Comparison of ENCODE assay signal across 12 cellular contexts in the genomic region with DNA sequence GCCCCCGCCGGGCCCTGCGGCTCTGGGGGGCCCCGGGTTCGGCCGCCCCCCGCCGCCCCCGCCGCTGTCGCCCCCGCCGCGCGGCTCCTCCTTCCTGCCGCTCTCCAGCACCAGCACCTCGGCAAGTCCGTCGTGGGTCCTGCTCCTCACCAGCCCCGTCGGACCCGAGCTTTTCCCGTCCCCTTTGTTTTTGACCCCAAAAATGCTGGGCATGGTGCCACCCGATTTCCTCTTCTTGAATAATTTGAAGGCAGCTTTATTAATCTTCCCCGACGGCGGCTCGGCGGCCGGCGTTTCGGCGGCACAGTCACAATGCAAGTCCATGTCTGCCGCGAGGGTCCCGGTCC. TPM values are rescaled to one million over a fixed set of nuclear protein-coding genes. Genes with fewer than 3 reads are reported as not detected.
A peak's percentile ranks its signal among the peaks of the same experiment; 100 is the strongest.
DNase-seq lines count a peak whose midpoint lies in the region; ATAC-seq and TF ChIP-seq lines count a peak whose summit lies in the region.
"Had no signal": no experiment of that assay in that cellular context is flagged by ENCODE, and none has a peak within 500 bp of the region (broad histone marks: within the 10 kb centered on the region; RNA-seq: fewer than 3 reads in every experiment).

No MANE protein-coding gene starts in this region.

- H3K27ac ChIP-seq in lower lobe of right lung (no peak overlapping the region), temporal lobe (ENCODE audit: low read depth, low read length) (peak overlapping the region; percentile 99)

- H3K9ac ChIP-seq in adipocyte (ENCODE audit: low read length) = no peak overlapping the region

- no peaks in the 10 kb centered on the region for H3K9me3 Mint-ChIP-seq in activated T-cell treated with anti-CD3 and anti-CD28 coated beads, Interleukin-2, amount 50 U/mL, for 24 hours

- H3K27me3 Mint-ChIP-seq in activated T-cell treated with anti-CD3 and anti-CD28 coated beads, Interleukin-2, amount 50 U/mL, for 24 hours = peaks cover 72% of the 10 kb centered on the region

- peak overlapping the region; percentile 66 for H3K4me3 Mint-ChIP-seq in activated T-cell treated with anti-CD3 and anti-CD28 coated beads, Interleukin-2, amount 50 U/mL, for 24 hours

- intact Hi-C loops in lower lobe of right lung (cut with DNase I) = no loop called here

- H3K4me3 ChIP-seq in adipocyte (ENCODE audit: low read length) = peak overlapping the region; percentile 71
- peak overlapping the region; percentile 39 for H3K4me3 ChIP-seq in lower lobe of right lung

- no peak for DNase-seq in activated T-cell treated with anti-CD3 and anti-CD28 coated beads, Interleukin-2, amount 50 U/mL, for 24 hours
- no peak for DNase-seq in activated T-cell treated with anti-CD3 and anti-CD28 coated beads, Interleukin-2, amount 50 U/mL, for 1 hour
- DNase-seq in adipocyte (ENCODE audit: low read depth) = no peak
- DNase-seq in lower lobe of right lung = no peak
- DNase-seq in NOMO-1 treated with DMSO at 0.1 percent for 48 hours (lab: John Stamatoyannopoulos, UW; ENCODE audit: unreplicated experiment) = no peak
- DNase-seq in NCI-H2107 (lab: John Stamatoyannopoulos, UW) = no peak
- no peak for DNase-seq in HT-29 (ENCODE audit: low spot score)
- DNase-seq: activated naive CD4-positive, alpha-beta T cell; CD4-positive, CD25-positive, alpha-beta regulatory T cell had no signal

- H3K27ac Mint-ChIP-seq in activated T-cell treated with anti-CD3 and anti-CD28 coated beads, Interleukin-2, amount 50 U/mL, for 24 hours = peak overlapping the region; percentile 22
- H3K27ac Mint-ChIP-seq: CD4-positive, CD25-positive, alpha-beta regulatory T cell had no signal

- H3K27me3 ChIP-seq in adipocyte (replicated peaks; ENCODE audit: control insufficient read depth, insufficient read depth, low read length) (peaks cover 55% of the 10 kb centered on the region), lower lobe of right lung (ENCODE audit: low read depth) (peaks cover 63% of the 10 kb centered on the region)

- H3K36me3 ChIP-seq in adipocyte (ENCODE audit: control insufficient read depth, insufficient read depth, low read length, severe bottlenecking) = no peaks in the 10 kb centered on the region
- no peaks in the 10 kb centered on the region for H3K36me3 ChIP-seq in lower lobe of right lung

- TF ChIP-seq CTCF in lower lobe of right lung (IDR thresholded peaks at IDR 0.05) = no peak

- H3K9me3 ChIP-seq in adipocyte (ENCODE audit: control insufficient read depth, low read length) (peaks cover 9% of the 10 kb centered on the region), lower lobe of right lung (no peaks in the 10 kb centered on the region)

- H3K4me1 ChIP-seq in adipocyte (ENCODE audit: control insufficient read depth, insufficient read depth, low read length) (peaks cover 5% of the 10 kb centered on the region), lower lobe of right lung (no peaks in the 10 kb centered on the region)

- ATAC-seq in lower lobe of right lung = no peak
- ATAC-seq: left ventricle myocardium superior had no signal

- no peaks in the 10 kb centered on the region for H3K36me3 Mint-ChIP-seq in activated T-cell treated with anti-CD3 and anti-CD28 coated beads, Interleukin-2, amount 50 U/mL, for 24 hours (ENCODE audit: low read depth)
- H3K36me3 Mint-ChIP-seq: CD4-positive, CD25-positive, alpha-beta regulatory T cell had no signal

- H3K4me1 Mint-ChIP-seq in activated T-cell treated with anti-CD3 and anti-CD28 coated beads, Interleukin-2, amount 50 U/mL, for 24 hours (ENCODE audit: low read depth) = peaks cover 13% of the 10 kb centered on the region

RNA-seq across cellular contexts. Expression of a gene that starts 0.9 kb away (rescaled TPM):
- not detected for total RNA-seq in lower lobe of right lung
- 129 TPM for total RNA-seq in temporal lobe
- not detected in 2 replicates for total RNA-seq in HT-29 (2014; rRNA removed; shearing (Covaris generic))
- total RNA-seq: CD4-positive, CD25-positive, alpha-beta regulatory T cell; HT1080; left ventricle myocardium superior had no signal

Comparison
In these comparisons a context has a peak if more than half of its experiments do, and no peak if none do; other contexts are left out.
1. RNA of a gene that starts 0.9 kb away (total RNA-seq): 129 TPM in temporal lobe (single experiment); not detected in lower lobe of right lung (single experiment) and not detected in HT-29; every median in the first group is over 100 times any median in the second.